ENCODE assay signal across 8 cellular contexts in genomic region chr5:152505442-152506042, GRCh38.
DNase-seq lines count a peak whose midpoint lies in the region; ATAC-seq, FAIRE-seq and TF ChIP-seq lines count a peak whose summit lies in the region.

No MANE protein-coding gene starts in this region.

- H3K4me1 Mint-ChIP-seq in activated CD8-positive, alpha-beta memory T cell treated with anti-CD3 and anti-CD28 coated beads, Interleukin-2, amount 10 ng/mL, durations not matched to agents 7 days and 5 days = peaks cover 6% of the 10 kb centered on the region
- no peaks in the 10 kb centered on the region for H3K4me1 Mint-ChIP-seq in GM23338

- no peak overlapping the region for H3K4me3 Mint-ChIP-seq in activated CD8-positive, alpha-beta memory T cell treated with anti-CD3 and anti-CD28 coated beads, Interleukin-2, amount 10 ng/mL, durations not matched to agents 7 days and 5 days
- no peak overlapping the region for H3K4me3 Mint-ChIP-seq in GM23338

- H4K20me1 ChIP-seq in GM23338 (replicated peaks; ENCODE audit: insufficient read depth) = no peaks in the 10 kb centered on the region
- H4K20me1 ChIP-seq in KMS-11 (ENCODE audit: insufficient read depth) = no peaks in the 10 kb centered on the region

- H3K9me3 Mint-ChIP-seq in activated CD8-positive, alpha-beta memory T cell treated with anti-CD3 and anti-CD28 coated beads, Interleukin-2, amount 10 ng/mL, durations not matched to agents 7 days and 5 days (ENCODE audit: low read depth) = no peaks in the 10 kb centered on the region
- no peaks in the 10 kb centered on the region for H3K9me3 Mint-ChIP-seq in GM23338

- H3K27me3 Mint-ChIP-seq in activated CD8-positive, alpha-beta memory T cell treated with anti-CD3 and anti-CD28 coated beads, Interleukin-2, amount 10 ng/mL, durations not matched to agents 7 days and 5 days = peaks cover 8% of the 10 kb centered on the region
- H3K27me3 Mint-ChIP-seq in GM23338 (ENCODE audit: insufficient read depth, low read depth, poor library complexity) = no peaks in the 10 kb centered on the region

- H2AFZ ChIP-seq in GM23338 = no peak overlapping the region
- H2AFZ ChIP-seq in KMS-11 (ENCODE audit: low read depth) = no peak overlapping the region; the same call in 1 of the 2 replicates

- intact Hi-C loops in body of pancreas (cut with DNase I) = loop anchor here (10.0 kb wide), 1 partner anchor 681 kb away; no protein-coding TSS in a partner anchor

- peak; percentile 94 for FAIRE-seq in islet of Langerhans (lab: Jason Lieb, UNC)

- H3K4me2 ChIP-seq in GM23338 = no peak overlapping the region
- no peak overlapping the region for H3K4me2 ChIP-seq in KMS-11

- TF ChIP-seq POLR2A in body of pancreas (IDR thresholded peaks at IDR 0.05) = no peak

- H3K79me2 ChIP-seq in GM23338 (replicated peaks; ENCODE audit: insufficient read depth) (no peaks in the 10 kb centered on the region), KMS-11 (ENCODE audit: insufficient read depth, low read depth) (no peaks in the 10 kb centered on the region)

- no peak overlapping the region for H3K27ac ChIP-seq in GM23338 (ENCODE audit: low read depth)
- no peak overlapping the region for H3K27ac ChIP-seq in KMS-11
- H3K27ac ChIP-seq in body of pancreas = no peak overlapping the region

- H3K27ac Mint-ChIP-seq in activated CD8-positive, alpha-beta memory T cell treated with anti-CD3 and anti-CD28 coated beads, Interleukin-2, amount 10 ng/mL, durations not matched to agents 7 days and 5 days = no peak overlapping the region
- no peak overlapping the region for H3K27ac Mint-ChIP-seq in GM23338

- no peak overlapping the region for H3K4me3 ChIP-seq in GM23338
- no peak overlapping the region for H3K4me3 ChIP-seq in KMS-11 (IDR thresholded peaks at IDR 0.05; ENCODE audit: insufficient read depth, low read depth, low read length)
- H3K4me3 ChIP-seq in body of pancreas = no peak overlapping the region

- H3K9me3 ChIP-seq in body of pancreas = no peaks in the 10 kb centered on the region

- no peaks in the 10 kb centered on the region for H3F3A ChIP-seq in GM23338 (replicated peaks; ENCODE audit: low read depth)

- WGBS in body of pancreas, 2 donors = 8 to 9% methylated on average over 8 of the region's 8 CpGs

- TF ChIP-seq CTCF in GM23338 (conservative IDR thresholded peaks at IDR 0.05; ENCODE audit: low read depth in 2 of 2) (peak; percentile 75 to 85), KMS-11 (conservative IDR thresholded peaks at IDR 0.05; ENCODE audit: low read depth, low read length) (peak; percentile 56; the same call in 1 of the 2 replicates), body of pancreas (IDR thresholded peaks at IDR 0.05) (peak; percentile 34 to 66 (median 57))

- CTCF ChIA-PET in activated CD8-positive, alpha-beta memory T cell treated with anti-CD3 and anti-CD28 coated beads, Interleukin-2, amount 10 ng/mL, durations not matched to agents 7 days and 5 days (lab: Charles Lee) = interaction anchor here (0.6 to 1.7 kb wide), 6 partner anchors 9 to 680 kb away, joined by 3 to 11 read pairs (median 3); no protein-coding TSS in a partner anchor

- H3K27me3 ChIP-seq in GM23338 (ENCODE audit: insufficient read depth) (no peaks in the 10 kb centered on the region), KMS-11 (ENCODE audit: insufficient read depth, low read depth) (no peaks in the 10 kb centered on the region), body of pancreas (no peaks in the 10 kb centered on the region)

- H3K36me3 Mint-ChIP-seq in activated CD8-positive, alpha-beta memory T cell treated with anti-CD3 and anti-CD28 coated beads, Interleukin-2, amount 10 ng/mL, durations not matched to agents 7 days and 5 days = no peaks in the 10 kb centered on the region
- H3K36me3 Mint-ChIP-seq in GM23338 (ENCODE audit: low read depth) = no peaks in the 10 kb centered on the region

- H3K36me3 ChIP-seq in GM23338 (ENCODE audit: insufficient read depth) = no peaks in the 10 kb centered on the region
- no peaks in the 10 kb centered on the region for H3K36me3 ChIP-seq in KMS-11 (ENCODE audit: insufficient read depth)
- no peaks in the 10 kb centered on the region for H3K36me3 ChIP-seq in body of pancreas (replicated peaks in 1 of 2; ENCODE audit: insufficient read depth in 1 of 2, low read depth in 2 of 2)

- H3K9ac ChIP-seq in KMS-11 = no peak overlapping the region

- peak; percentile 79 for ATAC-seq in activated CD8-positive, alpha-beta memory T cell treated with anti-CD3 and anti-CD28 coated beads, Interleukin-2, amount 10 ng/mL, durations not matched to agents 7 days and 5 days
- ATAC-seq in GM23338 (peak; percentile 95), body of pancreas (peak; percentile 68)

- H3K9me2 ChIP-seq in GM23338 (ENCODE audit: insufficient read depth) = no peaks in the 10 kb centered on the region

- H3K4me1 ChIP-seq in GM23338 (ENCODE audit: insufficient read depth) (no peaks in the 10 kb centered on the region), KMS-11 (ENCODE audit: low read depth, poor library complexity, severe bottlenecking) (no peaks in the 10 kb centered on the region), body of pancreas (no peaks in the 10 kb centered on the region)

- peak; percentile 61 for DNase-seq in activated CD8-positive, alpha-beta memory T cell treated with anti-CD3 and anti-CD28 coated beads, Interleukin-2, amount 10 ng/mL, durations not matched to agents 7 days and 5 days
- no peak for DNase-seq in activated CD8-positive, alpha-beta memory T cell treated with anti-CD3 and anti-CD28 coated beads for 24 hours
- DNase-seq in GM23338 (ENCODE audit: low spot score) (peak; percentile 83), RKO (ENCODE audit: low spot score) (peak; percentile 79), body of pancreas (peak; percentile 62 to 68 (median 64))
- peak; percentile 23 for DNase-seq in stimulated activated CD4-positive, alpha-beta T cell treated with anti-CD3 and anti-CD28 coated beads, Interleukin-4, amount 100 ng/mL, for 1 hour

TF ChIP-seq in GM23338, 12 proteins besides CTCF, POLR2A, EP300 and RAD21:
- TF ChIP-seq NANOG (IDR thresholded peaks at IDR 0.05; ENCODE audit: borderline replicate concordance) (peak; percentile 16; the same call in 1 of the 2 replicates), ZNF114 (CRISPR knock-in tag; IDR thresholded peaks at IDR 0.05) (no peak)
